In genomic region chr10:113459672-113460280, GRCh38 we compare ENCODE assay signal across 16 cellular contexts.
"Had no signal": no experiment of that assay in that cellular context is flagged by ENCODE, and none has a peak within 500 bp of the region (broad histone marks: within the 10 kb centered on the region; RNA-seq: fewer than 3 reads in every experiment).

No MANE protein-coding gene starts in this region.

- H3K4me1 ChIP-seq: ascending aorta, testis had no signal

- H3K27ac ChIP-seq: ascending aorta, coronary artery, gastroesophageal sphincter, heart left ventricle, left lung, ovary, right lobe of liver, testis had no signal

- H3K27me3 ChIP-seq: ascending aorta, gastroesophageal sphincter, heart left ventricle, left lung, ovary, right lobe of liver, testis had no signal

- H3K4me3 ChIP-seq: ascending aorta, coronary artery, gastroesophageal sphincter, heart left ventricle, left lung, ovary, right lobe of liver, testis had no signal

- H3K9me3 ChIP-seq: ascending aorta, gastroesophageal sphincter, left lung, ovary, right lobe of liver, testis had no signal

- DNase-seq: activated CD4-positive, alpha-beta T cell treated with anti-CD3 and anti-CD28 coated beads, Interleukin-2, amount 10 ng/mL, durations not matched to agents 7 days and 5 days; activated CD8-positive, alpha-beta memory T cell treated with anti-CD3 and anti-CD28 coated beads, Interleukin-2, amount 50 U/mL, for 48 hours; activated CD8-positive, alpha-beta T cell treated with anti-CD3 and anti-CD28 coated beads, Interleukin-2, amount 10 ng/mL, durations not matched to agents 7 days and 5 days; activated effector memory CD4-positive, alpha-beta T cell treated with anti-CD3 and anti-CD28 coated beads, Interleukin-2, amount 50 U/mL, for 16 hours; activated naive CD4-positive, alpha-beta T cell treated with anti-CD3 and anti-CD28 coated beads, Interleukin-2, amount 50 U/mL, for 16 hours; activated T-cell treated with anti-CD3 and anti-CD28 coated beads, Interleukin-2, amount 50 U/mL, for 48 hours; heart left ventricle; left lung; ovary; right lobe of liver; small intestine; stimulated activated CD4-positive, alpha-beta T cell treated with anti-CD3 and anti-CD28 coated beads, Interleukin-4, amount 100 ng/mL, for 1 hour; testis had no signal

- H3K36me3 ChIP-seq: ascending aorta, gastroesophageal sphincter, heart left ventricle, left lung, ovary, right lobe of liver had no signal
